In the genomic region with DNA sequence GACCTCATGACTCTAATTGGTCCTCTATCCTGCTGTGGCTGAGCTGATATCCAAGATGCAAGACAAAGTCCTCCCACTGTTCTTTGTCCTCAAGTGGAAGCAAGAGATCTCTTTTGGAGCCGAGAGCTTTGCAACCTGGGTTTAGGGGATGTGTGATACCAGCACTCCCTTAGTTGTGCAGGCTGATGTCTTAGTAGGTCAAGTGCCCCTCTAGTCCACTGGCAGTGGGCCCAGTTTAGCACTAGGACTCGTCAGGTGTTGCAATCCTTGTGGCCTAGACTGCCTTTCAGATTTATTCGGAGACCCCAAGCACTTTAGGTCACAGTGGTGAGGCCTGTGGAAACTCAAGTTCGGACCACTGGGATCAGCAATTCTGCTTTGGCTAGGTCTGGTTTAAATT, we compare ENCODE assay signal across 20 cellular contexts.
DNase-seq lines count a peak whose midpoint lies in the region; ATAC-seq and TF ChIP-seq lines count a peak whose summit lies in the region.
"Had no signal": no experiment of that assay in that cellular context is flagged by ENCODE, and none has a peak within 500 bp of the region (broad histone marks: within the 10 kb centered on the region; RNA-seq: fewer than 3 reads in every experiment).

No MANE protein-coding gene starts in this region.

- H3K9me3 Mint-ChIP-seq in activated CD8-positive, alpha-beta memory T cell treated with anti-CD3 and anti-CD28 coated beads, Interleukin-2, amount 10 ng/mL, durations not matched to agents 7 days and 5 days (ENCODE audit: low read depth) = no peaks in the 10 kb centered on the region
- H3K9me3 Mint-ChIP-seq in immature natural killer cell = no peaks in the 10 kb centered on the region

- H3K36me3 ChIP-seq in lower lobe of right lung (no peaks in the 10 kb centered on the region), upper lobe of right lung (no peaks in the 10 kb centered on the region)
- H3K36me3 ChIP-seq: BE2C, HAP-1 had no signal

- H3K27me3 ChIP-seq in lower lobe of right lung (ENCODE audit: low read depth) (no peaks in the 10 kb centered on the region), upper lobe of right lung (no peaks in the 10 kb centered on the region)
- H3K27me3 ChIP-seq: BE2C had no signal

- no peak overlapping the region for H3K27ac Mint-ChIP-seq in activated CD8-positive, alpha-beta memory T cell treated with anti-CD3 and anti-CD28 coated beads, Interleukin-2, amount 10 ng/mL, durations not matched to agents 7 days and 5 days
- H3K27ac Mint-ChIP-seq in immature natural killer cell = no peak overlapping the region
- H3K27ac Mint-ChIP-seq: CD4-positive, CD25-positive, alpha-beta regulatory T cell; CD8-positive, alpha-beta memory T cell had no signal

- peaks cover 12% of the 10 kb centered on the region for H3K36me3 Mint-ChIP-seq in activated CD8-positive, alpha-beta memory T cell treated with anti-CD3 and anti-CD28 coated beads, Interleukin-2, amount 10 ng/mL, durations not matched to agents 7 days and 5 days
- peaks cover 0 to 14% (median 4%) of the 10 kb centered on the region in 3 donors for H3K36me3 Mint-ChIP-seq in immature natural killer cell

- no peaks in the 10 kb centered on the region for H3K27me3 Mint-ChIP-seq in activated CD8-positive, alpha-beta memory T cell treated with anti-CD3 and anti-CD28 coated beads, Interleukin-2, amount 10 ng/mL, durations not matched to agents 7 days and 5 days
- peaks cover 0 to 2% (median 0%) of the 10 kb centered on the region in 3 donors for H3K27me3 Mint-ChIP-seq in immature natural killer cell (ENCODE audit: low read depth in 3 of 3)
- H3K27me3 Mint-ChIP-seq: CD4-positive, CD25-positive, alpha-beta regulatory T cell had no signal

- ATAC-seq in lower lobe of right lung (peak; percentile 55 to 71), upper lobe of right lung (peak; percentile 60)
- ATAC-seq in activated CD8-positive, alpha-beta memory T cell treated with anti-CD3 and anti-CD28 coated beads, Interleukin-2, amount 10 ng/mL, durations not matched to agents 7 days and 5 days = no peak
- ATAC-seq: GM12878 had no signal

- H3K9me3 ChIP-seq in lower lobe of right lung (no peaks in the 10 kb centered on the region), upper lobe of right lung (no peaks in the 10 kb centered on the region)
- H3K9me3 ChIP-seq: BE2C, HAP-1 had no signal

- intact Hi-C loops in lower lobe of right lung (cut with DNase I) (no loop called here), upper lobe of right lung (cut with DNase I) (no loop called here)

- H3K4me1 ChIP-seq in lower lobe of right lung = no peaks in the 10 kb centered on the region
- H3K4me1 ChIP-seq in upper lobe of right lung = no peaks in the 10 kb centered on the region
- H3K4me1 ChIP-seq: BE2C had no signal

- CTCF ChIA-PET in activated CD8-positive, alpha-beta memory T cell treated with anti-CD3 and anti-CD28 coated beads, Interleukin-2, amount 10 ng/mL, durations not matched to agents 7 days and 5 days (lab: Charles Lee) = no interaction called here

- DNase-seq in NCI-H2029 (lab: John Stamatoyannopoulos, UW) (peak; percentile 1), NCI-H2029 treated with DMSO at 0.1 percent for 48 hours (lab: John Stamatoyannopoulos, UW) (peak; percentile 16), lower lobe of right lung (peak; percentile 60), upper lobe of right lung (peak; percentile 69), immature natural killer cell (no peak)
- no peak for DNase-seq in activated CD8-positive, alpha-beta memory T cell treated with anti-CD3 and anti-CD28 coated beads, Interleukin-2, amount 10 ng/mL, durations not matched to agents 7 days and 5 days
- DNase-seq: ACHN; BE2C; C1 segment of cervical spinal cord; CD4-positive, CD25-positive, alpha-beta regulatory T cell; CD8-positive, alpha-beta memory T cell; COR-L47; DMS 273 treated with DMSO at 0.1 percent for 48 hours; DMS53; DND-41; EL; GM23248 had no signal

- no peak for TF ChIP-seq CTCF in lower lobe of right lung (IDR thresholded peaks at IDR 0.05)
- no peak for TF ChIP-seq CTCF in upper lobe of right lung (IDR thresholded peaks at IDR 0.05)

- H3K27ac ChIP-seq in lower lobe of right lung (no peak overlapping the region), upper lobe of right lung (no peak overlapping the region)
- H3K27ac ChIP-seq: GM23248, HL-60 had no signal

- H3K4me1 Mint-ChIP-seq in activated CD8-positive, alpha-beta memory T cell treated with anti-CD3 and anti-CD28 coated beads, Interleukin-2, amount 10 ng/mL, durations not matched to agents 7 days and 5 days = no peaks in the 10 kb centered on the region
- peaks cover 0 to 6% of the 10 kb centered on the region in 2 donors for H3K4me1 Mint-ChIP-seq in immature natural killer cell
- H3K4me1 Mint-ChIP-seq: CD4-positive, CD25-positive, alpha-beta regulatory T cell had no signal

- no peak overlapping the region for H3K4me3 Mint-ChIP-seq in activated CD8-positive, alpha-beta memory T cell treated with anti-CD3 and anti-CD28 coated beads, Interleukin-2, amount 10 ng/mL, durations not matched to agents 7 days and 5 days
- H3K4me3 Mint-ChIP-seq in immature natural killer cell = no peak overlapping the region
- H3K4me3 Mint-ChIP-seq: CD4-positive, CD25-positive, alpha-beta regulatory T cell; CD8-positive, alpha-beta memory T cell had no signal

- H3K4me3 ChIP-seq in lower lobe of right lung = no peak overlapping the region
- no peak overlapping the region for H3K4me3 ChIP-seq in upper lobe of right lung
- H3K4me3 ChIP-seq: GM12878, GM23248, HAP-1 had no signal

Comparison
In these comparisons a context has a peak if more than half of its experiments do, and no peak if none do; other contexts are left out.
1. DNase-seq: peak in NCI-H2029 (single experiment), NCI-H2029 treated with DMSO at 0.1 percent for 48 hours (single experiment), lower lobe of right lung (single experiment) and upper lobe of right lung (single experiment); none in activated CD8-positive, alpha-beta memory T cell treated with anti-CD3 and anti-CD28 coated beads, Interleukin-2, amount 10 ng/mL, durations not matched to agents 7 days and 5 days (single experiment) and immature natural killer cell (0 of 3).